Comparison of ENCODE assay signal across 8 cellular contexts in the genomic region with DNA sequence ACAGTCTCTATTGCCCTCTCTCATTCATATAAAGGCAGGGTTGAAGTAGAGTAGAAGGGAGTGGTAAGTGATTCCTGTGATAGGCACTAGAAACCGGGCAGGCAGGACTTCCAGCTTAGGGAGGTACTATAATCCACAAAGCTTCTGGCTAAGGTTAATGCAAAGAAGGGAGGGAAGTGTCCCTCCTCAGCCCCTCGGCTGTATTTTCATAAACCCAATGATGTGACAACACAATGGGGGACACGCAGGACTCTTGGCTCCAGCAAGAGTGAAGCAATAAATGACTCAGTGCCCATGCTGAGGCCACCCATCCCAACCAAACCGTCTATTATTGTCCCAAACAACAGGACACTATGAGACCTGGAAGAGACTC.
DNase-seq lines count a peak whose midpoint lies in the region; ATAC-seq and TF ChIP-seq lines count a peak whose summit lies in the region.

No MANE protein-coding gene starts in this region.

- H3K4me1 ChIP-seq in MM.1S (ENCODE audit: low read length) = peaks cover 34% of the 10 kb centered on the region

- H3K4me3 ChIP-seq in MM.1S (ENCODE audit: low read length) = no peak overlapping the region

- no peaks in the 10 kb centered on the region for H3K27me3 ChIP-seq in MM.1S (replicated peaks; ENCODE audit: insufficient read depth, low read length)

- no peak overlapping the region for H2AFZ ChIP-seq in MM.1S (ENCODE audit: low read length)

- TF ChIP-seq CTCF in type B pancreatic cell (conservative IDR thresholded peaks at IDR 0.05) (no peak), MM.1S (IDR thresholded peaks at IDR 0.05; ENCODE audit: low read length) (no peak), CD14-positive monocyte (IDR thresholded peaks at IDR 0.05) (no peak)

- H3K27ac ChIP-seq in MM.1S (ENCODE audit: low read length) = no peak overlapping the region

- ATAC-seq in T-cell (replicated peaks in 1 of 4) = no peak

- H3K4me3 Mint-ChIP-seq in activated CD4-positive, alpha-beta T cell treated with anti-CD3 and anti-CD28 coated beads, Interleukin-2, amount 10 ng/mL, durations not matched to agents 7 days and 5 days = peak overlapping the region; percentile 72
- H3K4me3 Mint-ChIP-seq in T-cell = peak overlapping the region; percentile 75 to 99 (median 78)
- peak overlapping the region; percentile 66 to 86 (median 70) for H3K4me3 Mint-ChIP-seq in immature natural killer cell
- H3K4me3 Mint-ChIP-seq in type B pancreatic cell = no peak overlapping the region
- no peak overlapping the region for H3K4me3 Mint-ChIP-seq in CD14-positive monocyte

- no peaks in the 10 kb centered on the region for H3K9me3 Mint-ChIP-seq in activated CD4-positive, alpha-beta T cell treated with anti-CD3 and anti-CD28 coated beads, Interleukin-2, amount 10 ng/mL, durations not matched to agents 7 days and 5 days
- no peaks in the 10 kb centered on the region for H3K9me3 Mint-ChIP-seq in T-cell
- no peaks in the 10 kb centered on the region for H3K9me3 Mint-ChIP-seq in immature natural killer cell
- peaks cover 5% of the 10 kb centered on the region for H3K9me3 Mint-ChIP-seq in type B pancreatic cell
- peaks cover 0 to 2% (median 0%) of the 10 kb centered on the region in 7 donors for H3K9me3 Mint-ChIP-seq in CD14-positive monocyte

- H3K9ac ChIP-seq in MM.1S (ENCODE audit: low read length) = no peak overlapping the region

- POLR2A ChIA-PET in activated CD4-positive, alpha-beta T cell treated with anti-CD3 and anti-CD28 coated beads, Interleukin-2, amount 10 ng/mL, durations not matched to agents 7 days and 5 days (lab: Charles Lee) = interaction anchor here (1.0 kb wide), 1 partner anchor 32 kb away, joined by 4 read pairs; no protein-coding TSS in a partner anchor
- POLR2A ChIA-PET in T-cell (lab: Charles Lee) = interaction anchor here (0.6 to 1.1 kb wide), 2 partner anchors 9 to 20 kb away, joined by 3 to 4 read pairs; no protein-coding TSS in a partner anchor

- no peaks in the 10 kb centered on the region for H4K20me1 ChIP-seq in MM.1S (ENCODE audit: insufficient read depth, low read length)

- H3F3A ChIP-seq in MM.1S (ENCODE audit: insufficient read depth, low read length) = no peaks in the 10 kb centered on the region

- H3K4me1 Mint-ChIP-seq in activated CD4-positive, alpha-beta T cell treated with anti-CD3 and anti-CD28 coated beads, Interleukin-2, amount 10 ng/mL, durations not matched to agents 7 days and 5 days = peaks cover 95% of the 10 kb centered on the region
- H3K4me1 Mint-ChIP-seq in T-cell (peaks cover 96 to 100% (median 96%) of the 10 kb centered on the region in 3 donors), immature natural killer cell (peaks cover 97 to 100% of the 10 kb centered on the region in 2 donors), type B pancreatic cell (ENCODE audit: unreplicated experiment) (peaks cover 53% of the 10 kb centered on the region), CD14-positive monocyte (peaks cover 39% of the 10 kb centered on the region)

- no peaks in the 10 kb centered on the region for H3K9me2 ChIP-seq in MM.1S (replicated peaks; ENCODE audit: insufficient read depth, low read length)

- CTCF ChIA-PET in activated CD4-positive, alpha-beta T cell treated with anti-CD3 and anti-CD28 coated beads, Interleukin-2, amount 10 ng/mL, durations not matched to agents 7 days and 5 days (lab: Charles Lee) = interaction anchor here (0.6 to 3.4 kb wide), 14 partner anchors 9 to 276 kb away, joined by 3 to 19 read pairs (median 5); no protein-coding TSS in a partner anchor
- CTCF ChIA-PET in T-cell (lab: Charles Lee) = interaction anchor here in 1 of 2 donors (0.8 to 2.9 kb wide), 5 partner anchors 9 to 29 kb away, joined by 3 to 9 read pairs (median 5); no protein-coding TSS in a partner anchor

- intact Hi-C loops in CD14-positive monocyte (cut with micrococcal nuclease) = no loop called here

- H3K36me3 ChIP-seq in MM.1S (replicated peaks; ENCODE audit: insufficient read depth, low read length) = no peaks in the 10 kb centered on the region

- H3K4me2 ChIP-seq in MM.1S (ENCODE audit: low read depth, low read length) = no peak overlapping the region

- peaks cover 83% of the 10 kb centered on the region for H3K79me2 ChIP-seq in MM.1S (ENCODE audit: low read length)

- DNase-seq in activated CD4-positive, alpha-beta T cell treated with anti-CD3 and anti-CD28 coated beads, Interleukin-2, amount 10 ng/mL, durations not matched to agents 7 days and 5 days = no peak
- DNase-seq in activated CD4-positive, alpha-beta T cell treated with anti-CD3 and anti-CD28 coated beads for 4 hours = no peak
- DNase-seq in T-cell = no peak
- no peak for DNase-seq in immature natural killer cell
- no peak for DNase-seq in type B pancreatic cell (ENCODE audit: extremely low spot score, unreplicated experiment)
- no peak for DNase-seq in MM.1S
- DNase-seq in activated CD4-positive, alpha-beta T cell treated with anti-CD3 and anti-CD28 coated beads, Interleukin-2, amount 50 U/mL, for 48 hours = no peak
- no peak for DNase-seq in CD14-positive monocyte (ENCODE audit: low spot score)

- no peaks in the 10 kb centered on the region for H3K27me3 Mint-ChIP-seq in activated CD4-positive, alpha-beta T cell treated with anti-CD3 and anti-CD28 coated beads, Interleukin-2, amount 10 ng/mL, durations not matched to agents 7 days and 5 days
- H3K27me3 Mint-ChIP-seq in T-cell = no peaks in the 10 kb centered on the region
- H3K27me3 Mint-ChIP-seq in immature natural killer cell (ENCODE audit: low read depth in 3 of 3) = peaks cover 2 to 13% (median 3%) of the 10 kb centered on the region in 3 donors
- peaks cover 4% of the 10 kb centered on the region for H3K27me3 Mint-ChIP-seq in type B pancreatic cell
- peaks cover 0 to 2% (median 2%) of the 10 kb centered on the region in 3 donors for H3K27me3 Mint-ChIP-seq in CD14-positive monocyte (ENCODE audit: low read depth in 3 of 3)

- no peaks in the 10 kb centered on the region for H3K9me3 ChIP-seq in MM.1S (replicated peaks; ENCODE audit: insufficient read depth, low read length)

- peaks cover 91% of the 10 kb centered on the region for H3K36me3 Mint-ChIP-seq in activated CD4-positive, alpha-beta T cell treated with anti-CD3 and anti-CD28 coated beads, Interleukin-2, amount 10 ng/mL, durations not matched to agents 7 days and 5 days (ENCODE audit: low read depth)
- H3K36me3 Mint-ChIP-seq in T-cell (peaks cover 75% of the 10 kb centered on the region), immature natural killer cell (peaks cover 3 to 19% (median 6%) of the 10 kb centered on the region in 3 donors), type B pancreatic cell (peaks cover 9% of the 10 kb centered on the region), CD14-positive monocyte (peaks cover 0 to 5% of the 10 kb centered on the region in 2 donors)

- peak overlapping the region; percentile 88 for H3K27ac Mint-ChIP-seq in activated CD4-positive, alpha-beta T cell treated with anti-CD3 and anti-CD28 coated beads, Interleukin-2, amount 10 ng/mL, durations not matched to agents 7 days and 5 days
- peak overlapping the region; percentile 97 for H3K27ac Mint-ChIP-seq in T-cell
- H3K27ac Mint-ChIP-seq in immature natural killer cell = peak overlapping the region; percentile 86 to 94 (median 88)
- H3K27ac Mint-ChIP-seq in type B pancreatic cell = peak overlapping the region; percentile 68
- H3K27ac Mint-ChIP-seq in CD14-positive monocyte = peak overlapping the region in 2 of 7 donors; percentile 16 to 38

Comparison
In these comparisons a context has a peak if more than half of its experiments do, and no peak if none do; other contexts are left out.
1. H3K4me3 Mint-ChIP-seq: peak in activated CD4-positive, alpha-beta T cell treated with anti-CD3 and anti-CD28 coated beads, Interleukin-2, amount 10 ng/mL, durations not matched to agents 7 days and 5 days (single experiment), T-cell (3 of 3) and immature natural killer cell (5 of 5); none in type B pancreatic cell (single experiment) and CD14-positive monocyte (0 of 2).